8 cellular contexts compared by ENCODE assay signal in genomic region chr11:93197383-93198220, GRCh38. TPM values are rescaled to one million over a fixed set of nuclear protein-coding genes. Genes with fewer than 3 reads are reported as not detected.
DNase-seq lines count a peak whose midpoint lies in the region; ATAC-seq and TF ChIP-seq lines count a peak whose summit lies in the region.

SLC36A4 (minus strand) TSS chr11:93197991; CDS start chr11:93197832, 159 bp downstream.

- H3K27ac ChIP-seq in colonic mucosa, result peak within 1 kb of the TSS; percentile 92

- H3K4me3 ChIP-seq in colonic mucosa, result peak within 1 kb of the TSS; percentile 91

- intact Hi-C loops in activated CD4-positive, alpha-beta T cell treated with anti-CD3 and anti-CD28 coated beads, Interleukin-2, amount 10 ng/mL, durations not matched to agents 24 days and 14 days (cut with micrococcal nuclease), result loop anchor here (2.0 to 10.0 kb wide), 5 partner anchors 233 to 937 kb away; partner anchors contain the start of genes C11orf54, CEP295, MTNR1B and SMCO4
- intact Hi-C loops in colonic mucosa (cut with DNase I), result no loop called here
- intact Hi-C loops in left colon (cut with DNase I, micrococcal nuclease), result no loop called here

- H3K27me3 Mint-ChIP-seq in activated CD4-positive, alpha-beta T cell treated with anti-CD3 and anti-CD28 coated beads, Interleukin-2, amount 10 ng/mL, durations not matched to agents 24 days and 14 days, result peaks cover 19% of the 10 kb centered on the region

- peak; percentile 84 for ATAC-seq in HG03378 (IDR thresholded peaks at IDR 0.05; ENCODE audit: unreplicated experiment)
- ATAC-seq in left colon, result peak; percentile 97

- H3K27me3 ChIP-seq in colonic mucosa, result no peaks in the 10 kb centered on the region

- H3K4me3 Mint-ChIP-seq in activated CD4-positive, alpha-beta T cell treated with anti-CD3 and anti-CD28 coated beads, Interleukin-2, amount 10 ng/mL, durations not matched to agents 24 days and 14 days, result peak within 1 kb of the TSS; percentile 86

- peaks cover 13% of the 10 kb centered on the region for H3K4me1 Mint-ChIP-seq in activated CD4-positive, alpha-beta T cell treated with anti-CD3 and anti-CD28 coated beads, Interleukin-2, amount 10 ng/mL, durations not matched to agents 24 days and 14 days

- DNase-seq in AG20443 (ENCODE audit: low spot score), result peak; percentile 95
- DNase-seq in NCI-H460 (ENCODE audit: extremely low read depth, low read depth), result peak; percentile 81
- peak; percentile 96 for DNase-seq in activated CD4-positive, alpha-beta T cell treated with anti-CD3 and anti-CD28 coated beads, Interleukin-2, amount 10 ng/mL, durations not matched to agents 24 days and 14 days
- peak; percentile 93 for DNase-seq in colonic mucosa
- peak; percentile 92 to 93 for DNase-seq in left colon
- peak; percentile 76 to 80 for DNase-seq in stimulated activated CD4-positive, alpha-beta T cell treated with anti-CD3 and anti-CD28 coated beads, Interleukin-1b, Interleukin-23, amount 100 ng/mL, for 4 hours (ENCODE audit: low read depth in 2 of 2)

- H3K9me3 ChIP-seq in colonic mucosa, result no peaks in the 10 kb centered on the region

- peak; percentile 68 for TF ChIP-seq POLR2A in GM19099 (IDR thresholded peaks at IDR 0.05; ENCODE audit: extremely low read depth, insufficient read length, low read depth)

- no peaks in the 10 kb centered on the region for H3K36me3 Mint-ChIP-seq in activated CD4-positive, alpha-beta T cell treated with anti-CD3 and anti-CD28 coated beads, Interleukin-2, amount 10 ng/mL, durations not matched to agents 24 days and 14 days (ENCODE audit: low read depth)

- peak within 1 kb of the TSS; percentile 7 to 89 for H3K9ac ChIP-seq in colonic mucosa (ENCODE audit: low read depth in 2 of 2, low read length in 2 of 2)

- no peaks in the 10 kb centered on the region for H3K36me3 ChIP-seq in colonic mucosa

- TF ChIP-seq CTCF in colonic mucosa (IDR thresholded peaks at IDR 0.05), result no peak

- H3K9me3 Mint-ChIP-seq in activated CD4-positive, alpha-beta T cell treated with anti-CD3 and anti-CD28 coated beads, Interleukin-2, amount 10 ng/mL, durations not matched to agents 24 days and 14 days, result no peaks in the 10 kb centered on the region

- no peaks in the 10 kb centered on the region for H3K4me1 ChIP-seq in colonic mucosa

- H3K27ac Mint-ChIP-seq in activated CD4-positive, alpha-beta T cell treated with anti-CD3 and anti-CD28 coated beads, Interleukin-2, amount 10 ng/mL, durations not matched to agents 24 days and 14 days, result peak within 1 kb of the TSS; percentile 87

RNA-seq across cellular contexts. Expression of gene SLC36A4, which starts in this region (rescaled TPM):
- 11.2 and 19.5 TPM in 2 replicates for total RNA-seq in NCI-H460 (2014; rRNA removed; shearing (Covaris generic))
- 8.7 and 11.5 TPM in 2 replicates for polyA plus RNA-seq in NCI-H460 (2014; cell fraction: nucleus; rRNA removed)
- 14.7 and 16.1 TPM in 2 replicates for total RNA-seq in activated CD4-positive, alpha-beta T cell treated with anti-CD3 and anti-CD28 coated beads, Interleukin-2, amount 10 ng/mL, durations not matched to agents 24 days and 14 days
- total RNA-seq in colonic mucosa (10 to 100 TPM in 1 of 2 donors, 1 to 10 TPM in 1; 9.5 to 15.1 TPM), left colon (10 to 100 TPM; 10.6 to 10.8 TPM)

Comparison
In these comparisons a context has a peak if more than half of its experiments do, and no peak if none do; other contexts are left out.
1. Peak in every context shown above with its lines: DNase-seq, ATAC-seq, H3K4me3 ChIP-seq and H3K27ac ChIP-seq.